In genomic region chr10:22325272-22325947, GRCh38 we compare ENCODE assay signal across 2 cellular contexts.
A peak's percentile ranks its signal among the peaks of the same experiment; 100 is the strongest.
TF ChIP-seq lines count a peak whose summit lies in the region.

No MANE protein-coding gene starts in this region.

TF ChIP-seq in GM23338, 12 proteins besides CTCF, POLR2A, EP300 and RAD21:
- TF ChIP-seq STAT1 (IDR thresholded peaks at IDR 0.05; ENCODE audit: unreplicated experiment), result no peak
- no peak for TF ChIP-seq ETS1 (IDR thresholded peaks at IDR 0.05)
- no peak for TF ChIP-seq ZNF114 (CRISPR knock-in tag; IDR thresholded peaks at IDR 0.05)
- no peak for TF ChIP-seq REST (IDR thresholded peaks at IDR 0.05; ENCODE audit: unreplicated experiment)
- TF ChIP-seq EZH2phosphoT487 (IDR thresholded peaks at IDR 0.05; ENCODE audit: unreplicated experiment), result no peak
- TF ChIP-seq ZNF462 (CRISPR knock-in tag; IDR thresholded peaks at IDR 0.05), result no peak
- no peak for TF ChIP-seq JUNB (IDR thresholded peaks at IDR 0.05; ENCODE audit: unreplicated experiment)
- TF ChIP-seq POLR2AphosphoS5 (IDR thresholded peaks at IDR 0.05; ENCODE audit: low read depth), result no peak
- no peak for TF ChIP-seq EZH2 (IDR thresholded peaks at IDR 0.05; ENCODE audit: low read depth, unreplicated experiment)
- no peak for TF ChIP-seq CREB1 (CRISPR knock-in tag; IDR thresholded peaks at IDR 0.05; ENCODE audit: low read depth)
- no peak for TF ChIP-seq NANOG (IDR thresholded peaks at IDR 0.05; ENCODE audit: borderline replicate concordance)
- no peak for TF ChIP-seq ZNF331 (CRISPR knock-in tag; IDR thresholded peaks at IDR 0.05; ENCODE audit: low read depth)

TF ChIP-seq in GM12878, 131 proteins besides CTCF, POLR2A, EP300 and RAD21:
- TF ChIP-seq MYB (IDR thresholded peaks at IDR 0.05; ENCODE audit: borderline replicate concordance, low read depth, low read length) (no peak), PKNOX1 (IDR thresholded peaks at IDR 0.05) (no peak), ZNF207 (IDR thresholded peaks at IDR 0.05; ENCODE audit: borderline replicate concordance) (no peak), CREM (IDR thresholded peaks at IDR 0.05; ENCODE audit: low read depth) (no peak), IRF4 (IDR thresholded peaks at IDR 0.05; ENCODE audit: low read depth, low read length) (no peak), SIN3A (IDR thresholded peaks at IDR 0.05; ENCODE audit: low read depth, low read length) (no peak), RFX5 (IDR thresholded peaks at IDR 0.05; ENCODE audit: low read depth, low read length) (no peak), TCF12 (IDR thresholded peaks at IDR 0.05; ENCODE audit: low read depth, low read length) (no peak), E2F4 (IDR thresholded peaks at IDR 0.05; ENCODE audit: low read depth, low read length) (no peak), ZBED1 (IDR thresholded peaks at IDR 0.05; ENCODE audit: borderline replicate concordance) (no peak), BHLHE40 (IDR thresholded peaks at IDR 0.05; ENCODE audit: borderline replicate concordance in 1 of 2, low read depth in 2 of 2, low read length in 1 of 2) (peak in 1 of 2 experiments; percentile 66; a peak in 3 of 4 replicates), CEBPZ (IDR thresholded peaks at IDR 0.05; ENCODE audit: low read depth, low read length) (no peak), TBL1XR1 (IDR thresholded peaks at IDR 0.05; ENCODE audit: low read depth, low read length) (no peak), HCFC1 (IDR thresholded peaks at IDR 0.05; ENCODE audit: low read length) (no peak), ZSCAN29 (IDR thresholded peaks at IDR 0.05) (peak; percentile 74), MEF2A (IDR thresholded peaks at IDR 0.05; ENCODE audit: insufficient read depth, low read depth, low read length) (no peak), GABPA (IDR thresholded peaks at IDR 0.05; ENCODE audit: low read depth) (no peak), CHD2 (IDR thresholded peaks at IDR 0.05; ENCODE audit: borderline replicate concordance, low read depth, low read length) (no peak), IKZF1 (conservative IDR thresholded peaks at IDR 0.05) (peak; percentile 46; the same call in 1 of the 2 replicates), MTA2 (IDR thresholded peaks at IDR 0.05; ENCODE audit: low read depth) (no peak), PML (IDR thresholded peaks at IDR 0.05; ENCODE audit: low read length) (no peak), CUX1 (IDR thresholded peaks at IDR 0.05; ENCODE audit: insufficient replicate concordance, low read depth, low read length) (no peak), IRF5 (IDR thresholded peaks at IDR 0.05; ENCODE audit: borderline replicate concordance) (no peak), RB1 (IDR thresholded peaks at IDR 0.05; ENCODE audit: borderline replicate concordance) (no peak), PAX5 (IDR thresholded peaks at IDR 0.05; ENCODE audit: borderline replicate concordance, low read depth, low read length) (no peak), EGR1 (IDR thresholded peaks at IDR 0.05; ENCODE audit: borderline replicate concordance in 1 of 2, low read depth in 2 of 2, low read length in 2 of 2) (0 out of 3 replicates have a peak, but pooled peaks of 1 of the 2 experiments have one; percentile 6), NR2C1 (IDR thresholded peaks at IDR 0.05) (no peak), DPF2 (IDR thresholded peaks at IDR 0.05) (0 out of 2 replicates have a peak, but pooled peaks have one; percentile 41), POLR2AphosphoS5 (IDR thresholded peaks at IDR 0.05; ENCODE audit: low read length) (no peak), TARDBP (IDR thresholded peaks at IDR 0.05; ENCODE audit: borderline replicate concordance) (no peak), ZNF622 (IDR thresholded peaks at IDR 0.05) (no peak), BMI1 (IDR thresholded peaks at IDR 0.05; ENCODE audit: borderline replicate concordance) (no peak), HDAC2 (IDR thresholded peaks at IDR 0.05) (no peak), SREBF1 (IDR thresholded peaks at IDR 0.05; ENCODE audit: low read length) (no peak), NBN (IDR thresholded peaks at IDR 0.05) (no peak), ASH2L (IDR thresholded peaks at IDR 0.05; ENCODE audit: borderline replicate concordance, low read depth) (no peak), ZNF592 (IDR thresholded peaks at IDR 0.05) (no peak), ZNF274 (IDR thresholded peaks at IDR 0.05; ENCODE audit: insufficient read depth, insufficient read length) (no peak), KLF5 (IDR thresholded peaks at IDR 0.05; ENCODE audit: partially characterized antibody) (no peak), CEBPB (IDR thresholded peaks at IDR 0.05; ENCODE audit: borderline replicate concordance in 1 of 2, low read depth in 2 of 2, low read length in 2 of 2) (no peak), POU2F2 (IDR thresholded peaks at IDR 0.05; ENCODE audit: borderline replicate concordance, low read depth, low read length) (no peak), TAF1 (IDR thresholded peaks at IDR 0.05; ENCODE audit: borderline replicate concordance, low read depth, low read length) (no peak), WRNIP1 (IDR thresholded peaks at IDR 0.05; ENCODE audit: borderline replicate concordance, low read depth, low read length) (no peak), ZNF384 (IDR thresholded peaks at IDR 0.05; ENCODE audit: borderline replicate concordance, low read depth, low read length) (no peak), SMARCA5 (IDR thresholded peaks at IDR 0.05) (no peak), RUNX3 (IDR thresholded peaks at IDR 0.05; ENCODE audit: low read length) (peak; percentile 33; the same call in 1 of the 2 replicates), ZZZ3 (IDR thresholded peaks at IDR 0.05; ENCODE audit: control insufficient read depth, insufficient read length, low read depth) (no peak), MAX (IDR thresholded peaks at IDR 0.05; ENCODE audit: low read depth, low read length) (no peak), JUND (IDR thresholded peaks at IDR 0.05; ENCODE audit: low read depth, low read length) (no peak), TCF7 (IDR thresholded peaks at IDR 0.05; ENCODE audit: borderline replicate concordance) (no peak), HDGF (IDR thresholded peaks at IDR 0.05) (no peak), YY1 (IDR thresholded peaks at IDR 0.05; ENCODE audit: low read depth, low read length) (0 out of 2 replicates have a peak, but pooled peaks have one; percentile 14)
